12 cellular contexts compared by ENCODE assay signal in genomic region chr6:6220718-6221117, GRCh38.
A peak's percentile ranks its signal among the peaks of the same experiment; 100 is the strongest.
DNase-seq lines count a peak whose midpoint lies in the region; ATAC-seq, FAIRE-seq and TF ChIP-seq lines count a peak whose summit lies in the region.
"Had no signal": no experiment of that assay in that cellular context is flagged by ENCODE, and none has a peak within 500 bp of the region (broad histone marks: within the 10 kb centered on the region; RNA-seq: fewer than 3 reads in every experiment).

No MANE protein-coding gene starts in this region.

- TF ChIP-seq EP300 in HepG2 (IDR thresholded peaks at IDR 0.05; ENCODE audit: low read depth in 2 of 2, low read length in 2 of 2) (no peak), HepG2 (CRISPR knock-in tag; IDR thresholded peaks at IDR 0.05; ENCODE audit: borderline replicate concordance) (no peak), gastroesophageal sphincter (IDR thresholded peaks at IDR 0.05) (no peak)

- no peaks in the 10 kb centered on the region for H3K9me2 ChIP-seq in SU-DHL-6 (replicated peaks; ENCODE audit: insufficient read depth, low read length)

- no peaks in the 10 kb centered on the region for H3F3A ChIP-seq in SU-DHL-6 (ENCODE audit: insufficient read depth)

- DNase-seq in DND-41: no peak
- DNase-seq in HL-60 (ENCODE audit: low read depth in 1 of 2, low spot score in 1 of 2): no peak
- DNase-seq in HepG2 (ENCODE audit: low spot score): no peak
- no peak for DNase-seq in activated CD4-positive, CD25-positive, alpha-beta regulatory T cell (lab: John Stamatoyannopoulos, UW)
- no peak for DNase-seq in ureter (ENCODE audit: low spot score)
- no peak for DNase-seq in activated CD4-positive, alpha-beta memory T cell treated with anti-CD3 and anti-CD28 coated beads, Interleukin-2, amount 10 ng/mL, durations not matched to agents 7 days and 5 days
- DNase-seq: activated CD4-positive, CD25-positive, alpha-beta regulatory T cell treated with anti-CD3 and anti-CD28 coated beads, Interleukin-2, amount 50 U/mL, for 72 hours; NCI-H2029 had no signal

- H3K4me3 ChIP-seq in DND-41 (ENCODE audit: low read depth in 1 of 2, low read length in 2 of 2) (no peak overlapping the region), HL-60 (replicated peaks; ENCODE audit: insufficient read depth, low read length) (no peak overlapping the region), SU-DHL-6 (ENCODE audit: insufficient read depth, low read length, poor library complexity, severe bottlenecking) (no peak overlapping the region), HepG2 (replicated peaks in 1 of 3; ENCODE audit: insufficient read depth in 1 of 3, low read depth in 2 of 3, low read length in 3 of 3) (no peak overlapping the region), gastroesophageal sphincter (no peak overlapping the region)
- H3K4me3 ChIP-seq: cardiac muscle cell had no signal

- ATAC-seq in DND-41 (ENCODE audit: insufficient read depth, low read depth) (no peak), HepG2 (no peak), gastroesophageal sphincter (no peak)

- peaks cover 2% of the 10 kb centered on the region for H3K27me3 Mint-ChIP-seq in activated CD4-positive, alpha-beta memory T cell treated with anti-CD3 and anti-CD28 coated beads, Interleukin-2, amount 10 ng/mL, durations not matched to agents 7 days and 5 days

- H3K4me2 ChIP-seq in DND-41 (ENCODE audit: insufficient read depth, low read length) (no peak overlapping the region), SU-DHL-6 (ENCODE audit: low read depth, low read length, poor library complexity, severe bottlenecking) (no peak overlapping the region), HepG2 (ENCODE audit: low read depth, low read length) (no peak overlapping the region)

- CTCF ChIA-PET in HepG2 (lab: Yijun Ruan, JAX; ENCODE audit: low intra/inter-chr PET ratio, low total read pairs): no interaction called here
- CTCF ChIA-PET in activated CD4-positive, alpha-beta memory T cell treated with anti-CD3 and anti-CD28 coated beads, Interleukin-2, amount 10 ng/mL, durations not matched to agents 7 days and 5 days (lab: Charles Lee): no interaction called here

- H3K4me1 ChIP-seq in DND-41 (ENCODE audit: insufficient read depth, low read length) (no peaks in the 10 kb centered on the region), HepG2 (ENCODE audit: insufficient read depth, low read length) (no peaks in the 10 kb centered on the region), gastroesophageal sphincter (no peaks in the 10 kb centered on the region)

- POLR2A ChIA-PET in HepG2 (lab: Yijun Ruan, JAX): no interaction called here
- POLR2A ChIA-PET in activated CD4-positive, alpha-beta memory T cell treated with anti-CD3 and anti-CD28 coated beads, Interleukin-2, amount 10 ng/mL, durations not matched to agents 7 days and 5 days (lab: Charles Lee): no interaction called here

- no peak for TF ChIP-seq RAD21 in HepG2 (CRISPR knock-in tag; IDR thresholded peaks at IDR 0.05)

- H2AFZ ChIP-seq in DND-41 (ENCODE audit: low read depth, low read length) (no peak overlapping the region), SU-DHL-6 (ENCODE audit: low read depth, low read length, severe bottlenecking) (no peak overlapping the region), HepG2 (ENCODE audit: low read length) (no peak overlapping the region)

- TF ChIP-seq CTCF in DND-41 (IDR thresholded peaks at IDR 0.05; ENCODE audit: borderline replicate concordance, extremely low read depth, low read length, poor library complexity, severe bottlenecking) (peak; percentile 46), HL-60 (IDR thresholded peaks at IDR 0.05; ENCODE audit: insufficient read depth, low read length) (peak; percentile 18), SU-DHL-6 (IDR thresholded peaks at IDR 0.05; ENCODE audit: insufficient read depth, low read length, poor library complexity, severe bottlenecking) (peak; percentile 18), HepG2 (CRISPR knock-in tag; IDR thresholded peaks at IDR 0.05) (no peak), gastroesophageal sphincter (IDR thresholded peaks at IDR 0.05) (no peak)

- TF ChIP-seq POLR2A in HepG2 (IDR thresholded peaks at IDR 0.05; ENCODE audit: insufficient read depth in 1 of 2, low read depth in 2 of 2, low read length in 2 of 2): no peak
- TF ChIP-seq POLR2A in gastroesophageal sphincter (IDR thresholded peaks at IDR 0.05): no peak

- no TSS peak for BruUV-seq in HepG2 (replicated peaks; lab: Mats Ljungman, UMichigan)

- H3K9me3 ChIP-seq in DND-41 (ENCODE audit: insufficient read depth, low read length, severe bottlenecking): no peaks in the 10 kb centered on the region
- no peaks in the 10 kb centered on the region for H3K9me3 ChIP-seq in SU-DHL-6 (ENCODE audit: insufficient read depth, low read length)
- H3K9me3 ChIP-seq in HepG2 (ENCODE audit: low read length): no peaks in the 10 kb centered on the region
- no peaks in the 10 kb centered on the region for H3K9me3 ChIP-seq in gastroesophageal sphincter

- H3K4me3 Mint-ChIP-seq in activated CD4-positive, alpha-beta memory T cell treated with anti-CD3 and anti-CD28 coated beads, Interleukin-2, amount 10 ng/mL, durations not matched to agents 7 days and 5 days: no peak overlapping the region

- FAIRE-seq in HepG2 (lab: Jason Lieb, UNC): peak; percentile 4
- FAIRE-seq: keratinocyte had no signal

- H3K27me3 ChIP-seq in DND-41 (ENCODE audit: insufficient read depth, low read length, poor library complexity) (no peaks in the 10 kb centered on the region), HL-60 (ENCODE audit: insufficient read depth, poor library complexity, severe bottlenecking) (no peaks in the 10 kb centered on the region), SU-DHL-6 (ENCODE audit: low read length) (no peaks in the 10 kb centered on the region), HepG2 (ENCODE audit: control insufficient read depth in 1 of 2, insufficient read depth in 2 of 2, low read length in 2 of 2) (no peaks in the 10 kb centered on the region), gastroesophageal sphincter (no peaks in the 10 kb centered on the region)
- H3K27me3 ChIP-seq: cardiac muscle cell had no signal

- no peaks in the 10 kb centered on the region for H4K20me1 ChIP-seq in DND-41 (ENCODE audit: insufficient read depth, low read length)
- no peaks in the 10 kb centered on the region for H4K20me1 ChIP-seq in SU-DHL-6 (ENCODE audit: low read depth, low read length)
- H4K20me1 ChIP-seq in HepG2 (ENCODE audit: insufficient read depth, low read length): no peaks in the 10 kb centered on the region

- no peak overlapping the region for H3K27ac Mint-ChIP-seq in activated CD4-positive, alpha-beta memory T cell treated with anti-CD3 and anti-CD28 coated beads, Interleukin-2, amount 10 ng/mL, durations not matched to agents 7 days and 5 days

- H3K36me3 Mint-ChIP-seq in activated CD4-positive, alpha-beta memory T cell treated with anti-CD3 and anti-CD28 coated beads, Interleukin-2, amount 10 ng/mL, durations not matched to agents 7 days and 5 days (ENCODE audit: low read depth): no peaks in the 10 kb centered on the region

- H3K4me1 Mint-ChIP-seq in activated CD4-positive, alpha-beta memory T cell treated with anti-CD3 and anti-CD28 coated beads, Interleukin-2, amount 10 ng/mL, durations not matched to agents 7 days and 5 days: no peaks in the 10 kb centered on the region

- no peaks in the 10 kb centered on the region for H3K9me3 Mint-ChIP-seq in activated CD4-positive, alpha-beta memory T cell treated with anti-CD3 and anti-CD28 coated beads, Interleukin-2, amount 10 ng/mL, durations not matched to agents 7 days and 5 days

- H3K36me3 ChIP-seq in DND-41 (ENCODE audit: insufficient read depth, low read length): no peaks in the 10 kb centered on the region
- no peaks in the 10 kb centered on the region for H3K36me3 ChIP-seq in SU-DHL-6 (ENCODE audit: low read length)
- H3K36me3 ChIP-seq in HepG2 (replicated peaks in 1 of 2; ENCODE audit: control insufficient read depth in 1 of 2, insufficient read depth in 2 of 2, low read length in 2 of 2): no peaks in the 10 kb centered on the region
- H3K36me3 ChIP-seq in gastroesophageal sphincter: no peaks in the 10 kb centered on the region
- H3K36me3 ChIP-seq: cardiac muscle cell had no signal

- intact Hi-C loops in HepG2 (cut with micrococcal nuclease; ENCODE audit: unreplicated experiment): loop anchor here (5.0 to 10.0 kb wide), 2 partner anchors 327 to 746 kb away; no protein-coding TSS in a partner anchor

- in situ Hi-C loops in HepG2 (cut with HindIII; ENCODE audit: extremely low pct_ligation_motif_present, low pct_unique_long_range_greater_than_20kb): loop anchor here (5.0 kb wide), 1 partner anchor 327 kb away; no protein-coding TSS in a partner anchor

- 1% methylated on average over 2 of the region's 2 CpGs for WGBS in HepG2 (ENCODE audit: low lambda C conversion rate)
- 61 to 79% methylated on average over 2 of the region's 2 CpGs for WGBS in gastroesophageal sphincter (ENCODE audit: low coverage in 1 of 2), 2 donors

- H3K9ac ChIP-seq in DND-41 (ENCODE audit: low read depth, low read length) (no peak overlapping the region), SU-DHL-6 (ENCODE audit: low read length) (no peak overlapping the region), HepG2 (ENCODE audit: insufficient read depth, low read depth, low read length) (no peak overlapping the region)

- H3K27ac ChIP-seq in DND-41 (ENCODE audit: low read length) (no peak overlapping the region), HL-60 (replicated peaks) (no peak overlapping the region), SU-DHL-6 (ENCODE audit: low read depth, low read length) (no peak overlapping the region), HepG2 (ENCODE audit: extremely low read length, insufficient read depth, low read length) (no peak overlapping the region), gastroesophageal sphincter (no peak overlapping the region)
- H3K27ac ChIP-seq: cardiac muscle cell had no signal

- H3K79me2 ChIP-seq in DND-41 (ENCODE audit: insufficient read depth, low read length): no peaks in the 10 kb centered on the region
- no peaks in the 10 kb centered on the region for H3K79me2 ChIP-seq in SU-DHL-6 (ENCODE audit: insufficient read depth, low read length)
- no peaks in the 10 kb centered on the region for H3K79me2 ChIP-seq in HepG2 (ENCODE audit: insufficient read depth, low read length)

TF ChIP-seq in HepG2, 621 proteins besides CTCF, POLR2A, EP300 and RAD21 (continues in another document):
- TF ChIP-seq, protein P1, sequence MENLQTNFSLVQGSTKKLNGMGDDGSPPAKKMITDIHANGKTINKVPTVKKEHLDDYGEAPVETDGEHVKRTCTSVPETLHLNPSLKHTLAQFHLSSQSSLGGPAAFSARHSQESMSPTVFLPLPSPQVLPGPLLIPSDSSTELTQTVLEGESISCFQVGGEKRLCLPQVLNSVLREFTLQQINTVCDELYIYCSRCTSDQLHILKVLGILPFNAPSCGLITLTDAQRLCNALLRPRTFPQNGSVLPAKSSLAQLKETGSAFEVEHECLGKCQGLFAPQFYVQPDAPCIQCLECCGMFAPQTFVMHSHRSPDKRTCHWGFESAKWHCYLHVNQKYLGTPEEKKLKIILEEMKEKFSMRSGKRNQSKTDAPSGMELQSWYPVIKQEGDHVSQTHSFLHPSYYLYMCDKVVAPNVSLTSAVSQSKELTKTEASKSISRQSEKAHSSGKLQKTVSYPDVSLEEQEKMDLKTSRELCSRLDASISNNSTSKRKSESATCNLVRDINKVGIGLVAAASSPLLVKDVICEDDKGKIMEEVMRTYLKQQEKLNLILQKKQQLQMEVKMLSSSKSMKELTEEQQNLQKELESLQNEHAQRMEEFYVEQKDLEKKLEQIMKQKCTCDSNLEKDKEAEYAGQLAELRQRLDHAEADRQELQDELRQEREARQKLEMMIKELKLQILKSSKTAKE (CRISPR knock-in tag; IDR thresholded peaks at IDR 0.05; ENCODE audit: borderline replicate concordance): no peak

Comparison
In these comparisons a context has a peak if more than half of its experiments do, and no peak if none do; other contexts are left out.
1. CTCF ChIP-seq: peak in DND-41 (single experiment), HL-60 (single experiment) and SU-DHL-6 (single experiment); none in HepG2 (single experiment) and gastroesophageal sphincter (0 of 4).